In the genomic region with DNA sequence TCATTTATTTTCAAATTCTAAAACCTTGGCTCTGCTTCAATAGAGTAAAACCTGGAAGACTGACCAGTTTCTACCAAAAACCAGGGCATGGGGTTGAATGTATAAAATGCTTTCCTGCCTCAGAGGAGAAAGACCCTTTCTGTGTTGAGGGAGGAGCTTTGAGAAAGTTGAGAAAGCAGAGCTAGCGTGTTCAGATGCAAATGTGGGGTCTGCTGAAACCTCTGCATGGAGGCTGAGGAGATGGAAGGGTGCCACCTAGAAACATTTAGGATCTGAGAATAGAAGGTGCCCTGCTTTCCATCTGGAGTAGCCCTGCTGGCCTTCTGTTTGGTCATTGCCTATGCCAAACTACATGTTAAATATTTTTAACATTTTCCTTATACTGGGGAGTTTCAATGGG, we compare ENCODE assay signal across 19 cellular contexts.
A peak's percentile ranks its signal among the peaks of the same experiment; 100 is the strongest.
DNase-seq lines count a peak whose midpoint lies in the region; ATAC-seq and TF ChIP-seq lines count a peak whose summit lies in the region.
"Had no signal": no experiment of that assay in that cellular context is flagged by ENCODE, and none has a peak within 500 bp of the region (broad histone marks: within the 10 kb centered on the region; RNA-seq: fewer than 3 reads in every experiment).

No MANE protein-coding gene starts in this region.

- POLR2A ChIA-PET in WTC11 (lab: Charles Lee): no interaction called here
- POLR2A ChIA-PET in activated CD4-positive, alpha-beta T cell treated with anti-CD3 and anti-CD28 coated beads for 36 hours (lab: Charles Lee): no interaction called here

- H3K4me3 ChIP-seq in GM23338 (no peak overlapping the region), esophagus muscularis mucosa (no peak overlapping the region), suprapubic skin (no peak overlapping the region)
- H3K4me3 ChIP-seq: BLaER1, GM23248 had no signal

- H3K9me2 ChIP-seq in GM23338 (ENCODE audit: insufficient read depth): peaks cover 12% of the 10 kb centered on the region; the same call in 1 of the 2 replicates

- H3K4me1 ChIP-seq in GM23338 (ENCODE audit: insufficient read depth) (peaks cover 7% of the 10 kb centered on the region), esophagus muscularis mucosa (peaks cover 2 to 3% (median 3%) of the 10 kb centered on the region in 4 donors), suprapubic skin (peaks cover 15% of the 10 kb centered on the region)
- H3K4me1 ChIP-seq: BLaER1, Caco-2 had no signal

- H3K27ac ChIP-seq in GM23338 (ENCODE audit: low read depth) (no peak overlapping the region), esophagus muscularis mucosa (replicated peaks in 1 of 4) (no peak overlapping the region), suprapubic skin (no peak overlapping the region)
- H3K27ac ChIP-seq: 22Rv1, BLaER1, C4-2B had no signal

- peaks cover 3% of the 10 kb centered on the region for H3K27me3 Mint-ChIP-seq in GM23338 (ENCODE audit: insufficient read depth, low read depth, poor library complexity)
- no peaks in the 10 kb centered on the region; the same call in 1 of the 2 replicates for H3K27me3 Mint-ChIP-seq in WTC11 (ENCODE audit: low read depth)
- H3K27me3 Mint-ChIP-seq in nephron (ENCODE audit: low read depth): no peaks in the 10 kb centered on the region
- peaks cover 2% of the 10 kb centered on the region for H3K27me3 Mint-ChIP-seq in activated CD4-positive, alpha-beta T cell treated with anti-CD3 and anti-CD28 coated beads for 36 hours

- TF ChIP-seq CTCF in GM23338 (conservative IDR thresholded peaks at IDR 0.05; ENCODE audit: low read depth in 2 of 2) (no peak), WTC11 (IDR thresholded peaks at IDR 0.05) (no peak), esophagus muscularis mucosa (IDR thresholded peaks at IDR 0.05) (no peak), nephron (IDR thresholded peaks at IDR 0.05; ENCODE audit: unreplicated experiment in 3 of 3) (no peak), suprapubic skin (IDR thresholded peaks at IDR 0.05) (no peak)

- CTCF ChIA-PET in WTC11 (lab: Charles Lee): interaction anchor here (0.5 to 1.0 kb wide), 3 partner anchors 123 to 143 kb away, joined by 3 to 5 read pairs (median 3); no protein-coding TSS in a partner anchor
- CTCF ChIA-PET in activated CD4-positive, alpha-beta T cell treated with anti-CD3 and anti-CD28 coated beads for 36 hours (lab: Charles Lee): no interaction called here

- H3K4me3 Mint-ChIP-seq in GM23338: no peak overlapping the region
- H3K4me3 Mint-ChIP-seq in WTC11: no peak overlapping the region
- no peak overlapping the region for H3K4me3 Mint-ChIP-seq in nephron
- no peak overlapping the region for H3K4me3 Mint-ChIP-seq in activated CD4-positive, alpha-beta T cell treated with anti-CD3 and anti-CD28 coated beads for 36 hours
- H3K4me3 Mint-ChIP-seq: B cell; CD4-positive, CD25-positive, alpha-beta regulatory T cell; CD8-positive, alpha-beta T cell had no signal

- DNase-seq in GM23338 (ENCODE audit: low spot score) (peak; percentile 17), WTC11 (ENCODE audit: low spot score) (no peak), esophagus muscularis mucosa (ENCODE audit: extremely low spot score) (peak; percentile 8), suprapubic skin (ENCODE audit: low spot score in 2 of 2) (no peak), NCI-H187 treated with DMSO at 0.1 percent for 48 hours (lab: John Stamatoyannopoulos, UW) (no peak)
- DNase-seq in activated CD4-positive, alpha-beta T cell treated with anti-CD3 and anti-CD28 coated beads for 36 hours: no peak
- DNase-seq: Caco-2; CD4-positive, CD25-positive, alpha-beta regulatory T cell; CD8-positive, alpha-beta T cell; DMS153; DND-41; GM23248; HCEC 1CT had no signal

- ATAC-seq in GM23338: peak; percentile 67
- peak; percentile 84 for ATAC-seq in WTC11
- no peak for ATAC-seq in activated CD4-positive, alpha-beta T cell treated with anti-CD3 and anti-CD28 coated beads for 36 hours
- no peak for ATAC-seq in GM21526 (IDR thresholded peaks at IDR 0.05; ENCODE audit: low FRiP score, unreplicated experiment)
- ATAC-seq: CD8-positive, alpha-beta T cell had no signal

- H3K4me2 ChIP-seq in GM23338: peak overlapping the region; percentile 55; the same call in 1 of the 2 replicates
- H3K4me2 ChIP-seq: BLaER1 had no signal

- H3K4me1 Mint-ChIP-seq in GM23338: peaks cover 16% of the 10 kb centered on the region
- H3K4me1 Mint-ChIP-seq in WTC11: peaks cover 21% of the 10 kb centered on the region
- H3K4me1 Mint-ChIP-seq in nephron: peaks cover 83% of the 10 kb centered on the region
- no peaks in the 10 kb centered on the region for H3K4me1 Mint-ChIP-seq in activated CD4-positive, alpha-beta T cell treated with anti-CD3 and anti-CD28 coated beads for 36 hours
- H3K4me1 Mint-ChIP-seq: B cell; CD4-positive, CD25-positive, alpha-beta regulatory T cell had no signal

- H3K27ac Mint-ChIP-seq in GM23338 (0 out of 2 replicates have a peak overlapping the region, but pooled peaks have one; percentile 18), WTC11 (peak overlapping the region; percentile 4; the same call in 1 of the 2 replicates), nephron (peak overlapping the region in 2 of 3 experiments; percentile 76 to 92)
- no peak overlapping the region for H3K27ac Mint-ChIP-seq in activated CD4-positive, alpha-beta T cell treated with anti-CD3 and anti-CD28 coated beads for 36 hours
- H3K27ac Mint-ChIP-seq: B cell; CD4-positive, CD25-positive, alpha-beta regulatory T cell; CD8-positive, alpha-beta T cell had no signal

- H3F3A ChIP-seq in GM23338 (replicated peaks; ENCODE audit: low read depth): no peaks in the 10 kb centered on the region

- H2AFZ ChIP-seq in GM23338: peak overlapping the region; percentile 92
- H2AFZ ChIP-seq: GM23248 had no signal

- H3K36me3 Mint-ChIP-seq in GM23338 (ENCODE audit: low read depth) (no peaks in the 10 kb centered on the region), WTC11 (no peaks in the 10 kb centered on the region), nephron (ENCODE audit: low read depth) (no peaks in the 10 kb centered on the region)
- H3K36me3 Mint-ChIP-seq in activated CD4-positive, alpha-beta T cell treated with anti-CD3 and anti-CD28 coated beads for 36 hours (ENCODE audit: low read depth): no peaks in the 10 kb centered on the region
- H3K36me3 Mint-ChIP-seq: CD4-positive, CD25-positive, alpha-beta regulatory T cell; CD8-positive, alpha-beta T cell had no signal

- H3K27me3 ChIP-seq in GM23338 (ENCODE audit: insufficient read depth) (no peaks in the 10 kb centered on the region), esophagus muscularis mucosa (no peaks in the 10 kb centered on the region), suprapubic skin (no peaks in the 10 kb centered on the region)
- H3K27me3 ChIP-seq: BLaER1 had no signal

- H3K9me3 Mint-ChIP-seq in GM23338 (no peaks in the 10 kb centered on the region), WTC11 (no peaks in the 10 kb centered on the region), nephron (no peaks in the 10 kb centered on the region)
- no peaks in the 10 kb centered on the region for H3K9me3 Mint-ChIP-seq in activated CD4-positive, alpha-beta T cell treated with anti-CD3 and anti-CD28 coated beads for 36 hours (ENCODE audit: low read depth)
- H3K9me3 Mint-ChIP-seq: CD8-positive, alpha-beta T cell had no signal

- 95% methylated on average over 1 of the region's 1 CpG for WGBS in esophagus muscularis mucosa
- 92% methylated on average over 1 of the region's 1 CpG for WGBS in suprapubic skin

- intact Hi-C loops in esophagus muscularis mucosa (cut with DNase I): no loop called here
- intact Hi-C loops in activated CD4-positive, alpha-beta T cell treated with anti-CD3 and anti-CD28 coated beads for 36 hours (cut with DNase I, micrococcal nuclease): no loop called here

- TF ChIP-seq POLR2A in esophagus muscularis mucosa (IDR thresholded peaks at IDR 0.05; ENCODE audit: low read depth) (no peak), suprapubic skin (IDR thresholded peaks at IDR 0.05) (no peak)

- H3K36me3 ChIP-seq in GM23338 (ENCODE audit: insufficient read depth) (no peaks in the 10 kb centered on the region), esophagus muscularis mucosa (no peaks in the 10 kb centered on the region), suprapubic skin (no peaks in the 10 kb centered on the region)
- H3K36me3 ChIP-seq: BLaER1 had no signal

- H4K20me1 ChIP-seq in GM23338 (replicated peaks; ENCODE audit: insufficient read depth): no peaks in the 10 kb centered on the region
- H4K20me1 ChIP-seq: BLaER1 had no signal

- H3K9me3 ChIP-seq in esophagus muscularis mucosa (no peaks in the 10 kb centered on the region), suprapubic skin (no peaks in the 10 kb centered on the region)
- H3K9me3 ChIP-seq: BLaER1, Caco-2 had no signal

- no peaks in the 10 kb centered on the region for H3K79me2 ChIP-seq in GM23338 (replicated peaks; ENCODE audit: insufficient read depth)

- no peak for TF ChIP-seq EP300 in esophagus muscularis mucosa (IDR thresholded peaks at IDR 0.05)
- no peak for TF ChIP-seq EP300 in suprapubic skin (IDR thresholded peaks at IDR 0.05)

TF ChIP-seq in GM23338, 12 proteins besides CTCF, POLR2A, EP300 and RAD21 (continues in another document):
- TF ChIP-seq ETS1 (IDR thresholded peaks at IDR 0.05): no peak

TF ChIP-seq in WTC11, 78 proteins besides CTCF, POLR2A, EP300 and RAD21 (continues in another document):
- TF ChIP-seq ATF2 (CRISPR knock-in tag; IDR thresholded peaks at IDR 0.05; ENCODE audit: borderline replicate concordance, low read depth) (no peak), RELA (CRISPR knock-in tag; IDR thresholded peaks at IDR 0.05; ENCODE audit: borderline replicate concordance) (no peak), TP53 (CRISPR knock-in tag; IDR thresholded peaks at IDR 0.05) (no peak)

Comparison
In these comparisons a context has a peak if more than half of its experiments do, and no peak if none do; other contexts are left out.
1. ATAC-seq: peak in GM23338 (single experiment) and WTC11 (single experiment); none in activated CD4-positive, alpha-beta T cell treated with anti-CD3 and anti-CD28 coated beads for 36 hours (single experiment) and GM21526 (single experiment).
2. DNase-seq: peak in GM23338 (single experiment) and esophagus muscularis mucosa (single experiment); none in WTC11 (single experiment), activated CD4-positive, alpha-beta T cell treated with anti-CD3 and anti-CD28 coated beads for 36 hours (single experiment), suprapubic skin (0 of 2) and NCI-H187 treated with DMSO at 0.1 percent for 48 hours (single experiment).